ENCODE assay signal across 19 cellular contexts in the genomic region with DNA sequence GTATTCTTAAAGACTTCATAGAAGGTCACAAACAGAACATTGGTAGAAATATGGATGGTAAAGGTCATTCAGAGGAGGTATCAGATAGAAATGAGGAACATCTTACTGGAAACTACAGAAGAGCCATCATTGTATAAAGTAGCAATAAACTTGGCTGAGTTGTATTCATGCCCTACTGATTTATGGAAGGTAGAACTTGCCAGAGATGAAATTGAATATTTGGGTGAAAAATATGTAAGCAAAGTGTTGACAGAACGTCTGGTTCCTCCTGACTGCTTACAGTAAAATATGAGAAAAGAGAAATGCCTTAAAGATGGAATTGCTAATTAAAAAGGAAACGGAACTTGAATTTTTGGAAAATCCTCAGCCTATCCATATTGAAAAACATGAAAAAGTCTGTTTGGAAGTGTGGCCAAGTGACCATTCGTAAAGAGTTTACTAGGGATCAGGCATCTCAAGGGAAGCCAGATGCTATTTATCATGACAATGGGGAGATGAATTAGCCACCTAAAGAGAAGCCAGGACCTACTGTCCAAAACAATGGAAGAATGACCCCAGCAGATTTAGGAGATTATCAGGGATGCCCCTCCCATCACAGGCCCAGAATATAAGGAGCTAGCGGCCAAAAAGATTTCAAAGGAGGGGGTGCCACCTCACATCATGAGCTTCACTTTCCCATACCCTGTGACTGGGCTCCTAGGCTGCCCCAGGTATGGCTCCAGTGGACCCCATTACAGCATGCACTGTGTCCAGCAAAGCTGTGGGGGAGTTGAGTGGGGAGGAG.
DNase-seq lines count a peak whose midpoint lies in the region; ATAC-seq, FAIRE-seq and TF ChIP-seq lines count a peak whose summit lies in the region.
"Had no signal": no experiment of that assay in that cellular context is flagged by ENCODE, and none has a peak within 500 bp of the region (broad histone marks: within the 10 kb centered on the region; RNA-seq: fewer than 3 reads in every experiment).

No MANE protein-coding gene starts in this region.

- H3K4me1 Mint-ChIP-seq in neural progenitor cell = peaks cover 8% of the 10 kb centered on the region
- peaks cover 34% of the 10 kb centered on the region for H3K4me1 Mint-ChIP-seq in glutamatergic neuron (ENCODE audit: low read depth, unreplicated experiment)

- TF ChIP-seq POLR2A in GM12878 (IDR thresholded peaks at IDR 0.05; ENCODE audit: low read depth, low read length) = 0 out of 2 replicates have a peak, but pooled peaks have one; percentile 25

- no peaks in the 10 kb centered on the region for H3K36me3 ChIP-seq in HAP-1 (replicated peaks)
- peaks cover 0 to 6% of the 10 kb centered on the region in 2 experiments; a peak in 2 of 4 replicates for H3K36me3 ChIP-seq in GM12878 (ENCODE audit: control insufficient read depth in 2 of 2, insufficient read depth in 2 of 2, low read length in 1 of 2)
- H3K36me3 ChIP-seq in iPS DF 6.9 (ENCODE audit: control insufficient read depth, insufficient read depth, low read length) = no peaks in the 10 kb centered on the region
- no peaks in the 10 kb centered on the region for H3K36me3 ChIP-seq in neural progenitor cell

- H3K9me3 Mint-ChIP-seq in neural progenitor cell (peaks cover 2% of the 10 kb centered on the region), glutamatergic neuron (ENCODE audit: unreplicated experiment) (peaks cover 3% of the 10 kb centered on the region)

- FAIRE-seq in GM12878 (lab: Jason Lieb, UNC) = no peak

- in situ Hi-C loops in HAP-1 (cut with MboI; ENCODE audit: low sequenced_read_pairs) = loop anchor here (25.0 kb wide), 1 partner anchor 531 kb away; no protein-coding TSS in a partner anchor
- in situ Hi-C loops in GM12878 (cut with MboI) = loop anchor here (25.0 kb wide), 1 partner anchor 531 kb away; no protein-coding TSS in a partner anchor

- H3K4me1 ChIP-seq in HAP-1 (peaks cover 10% of the 10 kb centered on the region), GM12878 (ENCODE audit: control insufficient read depth, insufficient read depth, low read length) (no peaks in the 10 kb centered on the region), iPS DF 6.9 (ENCODE audit: control insufficient read depth, insufficient read depth, low read length) (peaks cover 2% of the 10 kb centered on the region; the same call in 1 of the 2 replicates), neural progenitor cell (peaks cover 37% of the 10 kb centered on the region)

- H3K4me3 ChIP-seq in HAP-1 (no peak overlapping the region), GM12878 (no peak overlapping the region), iPS DF 6.9 (ENCODE audit: low read length) (no peak overlapping the region), neural progenitor cell (no peak overlapping the region)
- H3K4me3 ChIP-seq: SJSA1 had no signal

- no peak overlapping the region for H3K4me2 ChIP-seq in GM12878 (ENCODE audit: control insufficient read depth, insufficient read depth)
- H3K4me2 ChIP-seq in neural progenitor cell = peak overlapping the region; percentile 45

- H3K9ac ChIP-seq in GM12878 (ENCODE audit: control insufficient read depth, insufficient read depth, low read length) = no peak overlapping the region
- no peak overlapping the region for H3K9ac ChIP-seq in neural progenitor cell

- no peak for ATAC-seq in GM12878
- ATAC-seq in HG02938 (IDR thresholded peaks at IDR 0.05; ENCODE audit: unreplicated experiment) = no peak

- SMC1A ChIA-PET in GM12878 (lab: Charles Lee; ENCODE audit: uncharacterized antibody, unreplicated experiment) = interaction anchor here (0.5 kb wide), 1 partner anchor 38 kb away, joined by 3 read pairs; no protein-coding TSS in a partner anchor

- H3K27me3 ChIP-seq in HAP-1 (ENCODE audit: low read depth) (no peaks in the 10 kb centered on the region), GM12878 (replicated peaks in 1 of 2; ENCODE audit: control insufficient read depth in 2 of 2, insufficient read depth in 2 of 2, low read length in 1 of 2) (no peaks in the 10 kb centered on the region), iPS DF 6.9 (ENCODE audit: control insufficient read depth, insufficient read depth, low read length) (no peaks in the 10 kb centered on the region), neural progenitor cell (no peaks in the 10 kb centered on the region)
- H3K27me3 ChIP-seq: SJSA1 had no signal

- H2AFZ ChIP-seq in GM12878 (ENCODE audit: control insufficient read depth, low read depth, low read length) (no peak overlapping the region), neural progenitor cell (replicated peaks) (no peak overlapping the region)

- intact Hi-C loops in GM12878 (cut with micrococcal nuclease; ENCODE audit: unreplicated experiment) = no loop called here

- H3K9me3 ChIP-seq in HAP-1 = no peaks in the 10 kb centered on the region
- H3K9me3 ChIP-seq in GM12878 (replicated peaks; ENCODE audit: control insufficient read depth, insufficient read depth, low read length) = no peaks in the 10 kb centered on the region
- no peaks in the 10 kb centered on the region for H3K9me3 ChIP-seq in iPS DF 6.9 (ENCODE audit: control insufficient read depth, insufficient read depth, low read length)
- H3K9me3 ChIP-seq in neural progenitor cell (ENCODE audit: low read depth) = no peaks in the 10 kb centered on the region
- H3K9me3 ChIP-seq: SJSA1 had no signal

- H3K36me3 Mint-ChIP-seq in neural progenitor cell = no peaks in the 10 kb centered on the region
- no peaks in the 10 kb centered on the region for H3K36me3 Mint-ChIP-seq in glutamatergic neuron (ENCODE audit: unreplicated experiment)

- H3K27ac ChIP-seq in GM12878 (ENCODE audit: control insufficient read depth, insufficient read depth) (no peak overlapping the region), iPS DF 6.9 (ENCODE audit: low read length) (no peak overlapping the region), neural progenitor cell (peak overlapping the region; percentile 54)
- H3K27ac ChIP-seq: RWPE1, SJSA1 had no signal

- H3K79me2 ChIP-seq in GM12878 (ENCODE audit: control insufficient read depth, insufficient read depth, low read length) = no peaks in the 10 kb centered on the region
- H3K79me2 ChIP-seq in neural progenitor cell (ENCODE audit: low read depth) = no peaks in the 10 kb centered on the region

- H3K27me3 Mint-ChIP-seq in neural progenitor cell (ENCODE audit: insufficient read depth, low read depth) (peaks cover 2% of the 10 kb centered on the region), glutamatergic neuron (ENCODE audit: unreplicated experiment) (peaks cover 2% of the 10 kb centered on the region)
- H3K27me3 Mint-ChIP-seq: CD4-positive, CD25-positive, alpha-beta regulatory T cell had no signal

- no peaks in the 10 kb centered on the region for H4K20me1 ChIP-seq in GM12878 (ENCODE audit: control insufficient read depth, insufficient read depth)
- no peaks in the 10 kb centered on the region for H4K20me1 ChIP-seq in neural progenitor cell (ENCODE audit: low read depth)

- no TSS peak for BruUV-seq in GM12878 (replicated peaks; lab: Mats Ljungman, UMichigan)

- 95% methylated on average over 4 of the region's 4 CpGs for WGBS in GM12878 (ENCODE audit: insufficient coverage, insufficient replicate concordance, low lambda C conversion rate, missing lambda C conversion rate)
- no CpG with 5 or more reads among the region's 4 CpGs for WGBS in iPS DF 6.9 (ENCODE audit: insufficient coverage, insufficient read length)

- RAD21 ChIA-PET in GM12878 (lab: Charles Lee; ENCODE audit: unreplicated experiment) = no interaction called here

- DNase-seq in HAP-1 (ENCODE audit: low spot score in 2 of 2) (peak; percentile 65 to 86), GM12878 (ENCODE audit: low read depth, low spot score) (no peak), iPS DF 6.9 (ENCODE audit: low read depth, low spot score) (peak; percentile 60), neural progenitor cell (ENCODE audit: low spot score) (peak; percentile 84), NCI-H1417 (lab: John Stamatoyannopoulos, UW) (no peak), glutamatergic neuron (no peak), amniotic stem cell (lab: John Stamatoyannopoulos, UW) (no peak)
- DNase-seq: ACHN; CD4-positive, CD25-positive, alpha-beta regulatory T cell; DMS79 treated with DMSO at 0.1 percent for 48 hours; GDM1; GOT3; NCI-H1436; NCI-H226; NCI-H526; NK-92 treated with Interleukin-12 subunit alpha and Interleukin-12 subunit beta, amount 100 ng/mL, for 24 hours had no signal

- CTCF ChIA-PET in GM12878 (lab: Yijun Ruan, JAX) = interaction anchor here (0.8 to 1.0 kb wide), 2 partner anchors 233 to 546 kb away, joined by 3 read pairs; no protein-coding TSS in a partner anchor

- POLR2A ChIA-PET in GM12878 (lab: Charles Lee) = no interaction called here

- peaks cover 8% of the 10 kb centered on the region for H3F3A ChIP-seq in neural progenitor cell (ENCODE audit: low read depth)

- TF ChIP-seq RAD21 in GM12878 (IDR thresholded peaks at IDR 0.05; ENCODE audit: insufficient read depth, low read depth, low read length) = no peak

- H3K4me3 Mint-ChIP-seq in neural progenitor cell = no peak overlapping the region
- no peak overlapping the region for H3K4me3 Mint-ChIP-seq in glutamatergic neuron (ENCODE audit: unreplicated experiment)
- H3K4me3 Mint-ChIP-seq: CD4-positive, CD25-positive, alpha-beta regulatory T cell had no signal

- TF ChIP-seq EP300 in GM12878 (IDR thresholded peaks at IDR 0.05; ENCODE audit: borderline replicate concordance in 1 of 2, control insufficient read depth in 1 of 2, low read depth in 2 of 2, low read length in 2 of 2) = no peak

- TF ChIP-seq CTCF in GM12878 (IDR thresholded peaks at IDR 0.05 in 2 of 3, conservative IDR thresholded peaks at IDR 0.05 in 1 of 3; ENCODE audit: control insufficient read depth in 2 of 3, extremely low read depth in 1 of 3, insufficient read depth in 1 of 3, low read depth in 3 of 3, low read length in 3 of 3) (no peak), neural progenitor cell (IDR thresholded peaks at IDR 0.05) (no peak), glutamatergic neuron (IDR thresholded peaks at IDR 0.05; ENCODE audit: partially characterized antibody, unreplicated experiment) (no peak)

- H3K27ac Mint-ChIP-seq in neural progenitor cell = no peak overlapping the region
- no peak overlapping the region for H3K27ac Mint-ChIP-seq in glutamatergic neuron (ENCODE audit: unreplicated experiment)

Comparison
In these comparisons a context has a peak if more than half of its experiments do, and no peak if none do; other contexts are left out.
1. DNase-seq: peak in HAP-1 (2 of 2), iPS DF 6.9 (single experiment) and neural progenitor cell (single experiment); none in GM12878 (single experiment), NCI-H1417 (0 of 3), glutamatergic neuron (single experiment) and amniotic stem cell (single experiment).